12 cellular contexts compared by ENCODE assay signal in genomic region chr3:114450008-114450596, GRCh38.
A peak's percentile ranks its signal among the peaks of the same experiment; 100 is the strongest.
DNase-seq lines count a peak whose midpoint lies in the region; ATAC-seq, FAIRE-seq and TF ChIP-seq lines count a peak whose summit lies in the region.
"Had no signal": no experiment of that assay in that cellular context is flagged by ENCODE, and none has a peak within 500 bp of the region (broad histone marks: within the 10 kb centered on the region; RNA-seq: fewer than 3 reads in every experiment).

No MANE protein-coding gene starts in this region.

- no peak for ATAC-seq in naive thymus-derived CD4-positive, alpha-beta T cell

- no peaks in the 10 kb centered on the region for H3K36me3 ChIP-seq in Karpas-422 (ENCODE audit: insufficient read depth, low read length)
- no peaks in the 10 kb centered on the region for H3K36me3 ChIP-seq in thymus (ENCODE audit: control insufficient read depth, insufficient read depth)
- no peaks in the 10 kb centered on the region for H3K36me3 ChIP-seq in naive thymus-derived CD4-positive, alpha-beta T cell (ENCODE audit: control insufficient read depth in 2 of 3, insufficient read depth in 3 of 3, low read length in 3 of 3)
- H3K36me3 ChIP-seq in small intestine (ENCODE audit: control insufficient read depth in 2 of 2, insufficient read depth in 2 of 2, low read length in 2 of 2): no peaks in the 10 kb centered on the region
- H3K36me3 ChIP-seq in smooth muscle cell (ENCODE audit: low read depth): no peaks in the 10 kb centered on the region

- peaks cover 0 to 4% (median 0%) of the 10 kb centered on the region in 5 donors for H3K36me3 Mint-ChIP-seq in naive thymus-derived CD4-positive, alpha-beta T cell

- peaks cover 0 to 13% (median 0%) of the 10 kb centered on the region in 5 donors for H3K27me3 Mint-ChIP-seq in naive thymus-derived CD4-positive, alpha-beta T cell

- H3K9me3 Mint-ChIP-seq in naive thymus-derived CD4-positive, alpha-beta T cell: peaks cover 0 to 2% (median 0%) of the 10 kb centered on the region in 11 donors

- H3K4me2 ChIP-seq in Karpas-422 (ENCODE audit: low read depth, low read length, poor library complexity, severe bottlenecking) (peak overlapping the region; percentile 12), smooth muscle cell (no peak overlapping the region)

- POLR2A ChIA-PET in naive thymus-derived CD4-positive, alpha-beta T cell (lab: Charles Lee): no interaction called here

- TF ChIP-seq CTCF in smooth muscle cell (IDR thresholded peaks at IDR 0.05; ENCODE audit: borderline replicate concordance, insufficient read depth, poor library complexity, severe bottlenecking): no peak

- no peak for FAIRE-seq in small intestine (lab: Jason Lieb, UNC)

- intact Hi-C loops in naive thymus-derived CD4-positive, alpha-beta T cell (cut with micrococcal nuclease): no loop called here

- no peaks in the 10 kb centered on the region for H3K9me3 ChIP-seq in Karpas-422 (ENCODE audit: low read length)
- no peaks in the 10 kb centered on the region for H3K9me3 ChIP-seq in thymus (ENCODE audit: control insufficient read depth)
- no peaks in the 10 kb centered on the region for H3K9me3 ChIP-seq in naive thymus-derived CD4-positive, alpha-beta T cell (ENCODE audit: control insufficient read depth in 2 of 3, low read length in 3 of 3)
- H3K9me3 ChIP-seq in small intestine (ENCODE audit: control insufficient read depth, low read depth): no peaks in the 10 kb centered on the region
- H3K9me3 ChIP-seq in smooth muscle cell (replicated peaks; ENCODE audit: low read depth): no peaks in the 10 kb centered on the region

- no peaks in the 10 kb centered on the region for H3K27me3 ChIP-seq in Karpas-422 (ENCODE audit: low read length)
- no peaks in the 10 kb centered on the region for H3K27me3 ChIP-seq in thymus (ENCODE audit: control insufficient read depth, insufficient read depth)
- no peaks in the 10 kb centered on the region for H3K27me3 ChIP-seq in naive thymus-derived CD4-positive, alpha-beta T cell (ENCODE audit: control insufficient read depth in 2 of 2, insufficient read depth in 2 of 2, low read length in 2 of 2)
- no peaks in the 10 kb centered on the region for H3K27me3 ChIP-seq in small intestine (ENCODE audit: control insufficient read depth in 2 of 2, insufficient read depth in 2 of 2, low read length in 2 of 2)
- H3K27me3 ChIP-seq in smooth muscle cell (ENCODE audit: low read depth): peaks cover 33% of the 10 kb centered on the region

- H2AFZ ChIP-seq in Karpas-422 (ENCODE audit: low read length): no peak overlapping the region
- H2AFZ ChIP-seq in smooth muscle cell (ENCODE audit: low read depth): no peak overlapping the region

- H3K27ac ChIP-seq in Karpas-422 (ENCODE audit: low read length) (no peak overlapping the region), caudate nucleus (ENCODE audit: low read depth, low read length) (peak overlapping the region; percentile 100), thymus (ENCODE audit: low read depth) (peak overlapping the region; percentile 52), small intestine (ENCODE audit: low read depth in 1 of 2, low read length in 1 of 2) (no peak overlapping the region), smooth muscle cell (ENCODE audit: low read depth) (no peak overlapping the region)
- H3K27ac ChIP-seq in naive thymus-derived CD4-positive, alpha-beta T cell (ENCODE audit: low read depth, low read length): no peak overlapping the region

- H3K79me2 ChIP-seq in Karpas-422 (ENCODE audit: low read length) (no peaks in the 10 kb centered on the region), smooth muscle cell (ENCODE audit: low read depth) (no peaks in the 10 kb centered on the region)

- no peak overlapping the region for H3K27ac Mint-ChIP-seq in naive thymus-derived CD4-positive, alpha-beta T cell

- H3K9ac ChIP-seq in Karpas-422 (ENCODE audit: low read length) (no peak overlapping the region), smooth muscle cell (ENCODE audit: low read depth) (no peak overlapping the region)

- H3K4me3 Mint-ChIP-seq in naive thymus-derived CD4-positive, alpha-beta T cell: no peak overlapping the region

- H4K20me1 ChIP-seq in Karpas-422 (ENCODE audit: insufficient read depth, low read depth, low read length): no peaks in the 10 kb centered on the region
- H4K20me1 ChIP-seq in smooth muscle cell (ENCODE audit: low read depth): peaks cover 40% of the 10 kb centered on the region

- H3K4me1 ChIP-seq in Karpas-422 (ENCODE audit: low read length): peaks cover 35% of the 10 kb centered on the region
- no peaks in the 10 kb centered on the region for H3K4me1 ChIP-seq in thymus (ENCODE audit: control insufficient read depth, insufficient read depth, low read length)
- H3K4me1 ChIP-seq in naive thymus-derived CD4-positive, alpha-beta T cell (ENCODE audit: control insufficient read depth in 2 of 2, insufficient read depth in 2 of 2, low read length in 2 of 2): peaks cover 5 to 11% of the 10 kb centered on the region in 2 donors
- H3K4me1 ChIP-seq in small intestine (ENCODE audit: control insufficient read depth in 2 of 2, insufficient read depth in 1 of 2, low read depth in 1 of 2, low read length in 1 of 2): peaks cover 0 to 4% of the 10 kb centered on the region in 2 donors
- H3K4me1 ChIP-seq in smooth muscle cell (ENCODE audit: low read depth): peaks cover 8% of the 10 kb centered on the region

- DNase-seq in NCI-H2029 (lab: John Stamatoyannopoulos, UW) (peak; percentile 34), NCI-H2029 treated with DMSO at 0.1 percent for 48 hours (lab: John Stamatoyannopoulos, UW) (no peak), Karpas-422 (no peak), caudate nucleus (lab: John Stamatoyannopoulos, UW) (peak in 6 of 61 donors; percentile 15 to 49 (median 26)), small intestine (no peak), smooth muscle cell (lab: John Stamatoyannopoulos, UW; ENCODE audit: unreplicated experiment) (no peak)
- DNase-seq in naive thymus-derived CD4-positive, alpha-beta T cell: no peak
- DNase-seq: ACHN; NCI-H187; stimulated activated CD4-positive, alpha-beta T cell treated with anti-CD3 and anti-CD28 coated beads, Interleukin-4, amount 100 ng/mL, for 1 hour had no signal

- CTCF ChIA-PET in naive thymus-derived CD4-positive, alpha-beta T cell (lab: Charles Lee): no interaction called here

- WGBS in thymus: 97% methylated on average over 7 of the region's 7 CpGs
- 89 to 94% (median 91%) methylated on average over 7 of the region's 7 CpGs for WGBS in small intestine, 3 donors
- WGBS in smooth muscle cell (ENCODE audit: low lambda C conversion rate): 93% methylated on average over 7 of the region's 7 CpGs

- peaks cover 0 to 15% (median 5%) of the 10 kb centered on the region in 7 donors for H3K4me1 Mint-ChIP-seq in naive thymus-derived CD4-positive, alpha-beta T cell

- H3F3A ChIP-seq in smooth muscle cell (ENCODE audit: low read depth): no peaks in the 10 kb centered on the region

- no peaks in the 10 kb centered on the region for H3K9me2 ChIP-seq in Karpas-422 (replicated peaks; ENCODE audit: insufficient read depth, low read length)

- H3K4me3 ChIP-seq in Karpas-422 (ENCODE audit: low read length) (no peak overlapping the region), thymus (ENCODE audit: low read length) (no peak overlapping the region), small intestine (ENCODE audit: low read depth in 1 of 2, low read length in 2 of 2) (no peak overlapping the region), smooth muscle cell (no peak overlapping the region)
- H3K4me3 ChIP-seq in naive thymus-derived CD4-positive, alpha-beta T cell (ENCODE audit: low read length): no peak overlapping the region
- H3K4me3 ChIP-seq: lung had no signal

Comparison
In these comparisons a context has a peak if more than half of its experiments do, and no peak if none do; other contexts are left out.
1. H3K27ac ChIP-seq: peak in caudate nucleus (single experiment) and thymus (single experiment); none in Karpas-422 (single experiment), naive thymus-derived CD4-positive, alpha-beta T cell (single experiment), small intestine (0 of 2) and smooth muscle cell (single experiment).